Comparison of ENCODE assay signal across 8 cellular contexts in the genomic region with DNA sequence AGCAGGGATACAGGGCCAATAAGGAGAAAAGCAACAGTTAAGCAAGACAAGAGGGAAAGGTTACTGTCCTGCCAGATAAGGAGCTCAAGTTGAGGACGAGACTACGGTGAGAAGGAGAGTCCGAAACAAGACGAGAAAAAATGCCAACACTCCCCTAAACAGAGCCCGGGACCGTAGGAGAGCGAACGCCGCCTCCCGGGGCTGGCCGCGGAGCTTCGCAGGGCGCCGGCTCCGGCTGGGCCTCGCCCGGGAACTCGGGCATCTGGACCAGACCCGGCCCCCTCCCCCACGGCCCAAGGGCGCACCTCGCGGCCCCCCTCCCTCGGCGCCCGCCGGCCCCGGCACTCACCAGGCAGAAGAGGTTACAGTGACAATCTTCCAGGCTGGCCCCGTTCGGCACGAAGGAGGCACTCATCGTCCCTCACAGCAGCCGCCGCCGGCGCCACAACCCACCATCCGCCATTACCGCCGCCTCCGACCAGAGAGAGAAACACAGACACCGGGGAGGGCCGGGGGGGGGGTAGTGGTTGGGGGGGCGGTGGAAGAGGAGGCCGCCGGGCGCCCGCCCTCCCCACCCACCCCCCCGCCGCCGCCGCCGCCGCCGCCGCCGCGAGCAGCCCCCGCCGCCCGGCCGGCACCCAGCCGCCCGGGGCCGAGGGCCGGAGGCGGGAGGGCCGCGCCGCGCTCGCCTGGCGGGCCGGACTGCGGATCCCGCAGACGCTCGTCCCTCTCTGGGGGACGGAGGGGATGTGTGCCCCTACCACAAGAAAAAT. TPM values are rescaled to one million over a fixed set of nuclear protein-coding genes. Genes with fewer than 3 reads are reported as not detected.
A peak's percentile ranks its signal among the peaks of the same experiment; 100 is the strongest.
DNase-seq lines count a peak whose midpoint lies in the region; ATAC-seq and TF ChIP-seq lines count a peak whose summit lies in the region.

A gene with protein sequence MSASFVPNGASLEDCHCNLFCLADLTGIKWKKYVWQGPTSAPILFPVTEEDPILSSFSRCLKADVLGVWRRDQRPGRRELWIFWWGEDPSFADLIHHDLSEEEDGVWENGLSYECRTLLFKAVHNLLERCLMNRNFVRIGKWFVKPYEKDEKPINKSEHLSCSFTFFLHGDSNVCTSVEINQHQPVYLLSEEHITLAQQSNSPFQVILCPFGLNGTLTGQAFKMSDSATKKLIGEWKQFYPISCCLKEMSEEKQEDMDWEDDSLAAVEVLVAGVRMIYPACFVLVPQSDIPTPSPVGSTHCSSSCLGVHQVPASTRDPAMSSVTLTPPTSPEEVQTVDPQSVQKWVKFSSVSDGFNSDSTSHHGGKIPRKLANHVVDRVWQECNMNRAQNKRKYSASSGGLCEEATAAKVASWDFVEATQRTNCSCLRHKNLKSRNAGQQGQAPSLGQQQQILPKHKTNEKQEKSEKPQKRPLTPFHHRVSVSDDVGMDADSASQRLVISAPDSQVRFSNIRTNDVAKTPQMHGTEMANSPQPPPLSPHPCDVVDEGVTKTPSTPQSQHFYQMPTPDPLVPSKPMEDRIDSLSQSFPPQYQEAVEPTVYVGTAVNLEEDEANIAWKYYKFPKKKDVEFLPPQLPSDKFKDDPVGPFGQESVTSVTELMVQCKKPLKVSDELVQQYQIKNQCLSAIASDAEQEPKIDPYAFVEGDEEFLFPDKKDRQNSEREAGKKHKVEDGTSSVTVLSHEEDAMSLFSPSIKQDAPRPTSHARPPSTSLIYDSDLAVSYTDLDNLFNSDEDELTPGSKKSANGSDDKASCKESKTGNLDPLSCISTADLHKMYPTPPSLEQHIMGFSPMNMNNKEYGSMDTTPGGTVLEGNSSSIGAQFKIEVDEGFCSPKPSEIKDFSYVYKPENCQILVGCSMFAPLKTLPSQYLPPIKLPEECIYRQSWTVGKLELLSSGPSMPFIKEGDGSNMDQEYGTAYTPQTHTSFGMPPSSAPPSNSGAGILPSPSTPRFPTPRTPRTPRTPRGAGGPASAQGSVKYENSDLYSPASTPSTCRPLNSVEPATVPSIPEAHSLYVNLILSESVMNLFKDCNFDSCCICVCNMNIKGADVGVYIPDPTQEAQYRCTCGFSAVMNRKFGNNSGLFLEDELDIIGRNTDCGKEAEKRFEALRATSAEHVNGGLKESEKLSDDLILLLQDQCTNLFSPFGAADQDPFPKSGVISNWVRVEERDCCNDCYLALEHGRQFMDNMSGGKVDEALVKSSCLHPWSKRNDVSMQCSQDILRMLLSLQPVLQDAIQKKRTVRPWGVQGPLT (N-terminal part only) (minus strand): TSS at position 488 of the 773 bp plus-strand sequence. CDS start 73 bp downstream, at position 415.

- H3K27ac ChIP-seq in 22Rv1 (peak within 1 kb of the TSS; percentile 93), HUES64 (ENCODE audit: low read depth, low read length) (peak within 1 kb of the TSS; percentile 98), hepatocyte (peak within 1 kb of the TSS; percentile 99)

- H3K4me3 ChIP-seq in HUES64 (ENCODE audit: low read length) (peak within 1 kb of the TSS; percentile 91), astrocyte of the cerebellum (ENCODE audit: low read depth, low read length) (peak within 1 kb of the TSS; percentile 93), hepatocyte (peak within 1 kb of the TSS; percentile 76)

- peaks cover 50% of the 10 kb centered on the region for H4K20me1 ChIP-seq in hepatocyte (ENCODE audit: insufficient read depth, poor library complexity, severe bottlenecking)

- H3K36me3 ChIP-seq in HUES64 (ENCODE audit: insufficient read depth, low read length) (peaks cover 26% of the 10 kb centered on the region), hepatocyte (replicated peaks; ENCODE audit: insufficient read depth, low read depth) (no peaks in the 10 kb centered on the region)

- TF ChIP-seq CTCF in 22Rv1 (IDR thresholded peaks at IDR 0.05) (no peak), astrocyte of the cerebellum (IDR thresholded peaks at IDR 0.05; ENCODE audit: low read depth, low read length, missing control alignments) (no peak), hepatocyte (IDR thresholded peaks at IDR 0.05; ENCODE audit: poor library complexity) (no peak)

- peaks cover 53% of the 10 kb centered on the region for H3K79me2 ChIP-seq in hepatocyte

- H3K4me1 ChIP-seq in HUES64 (ENCODE audit: insufficient read depth, low read length) (peaks cover 22% of the 10 kb centered on the region), hepatocyte (ENCODE audit: insufficient read depth) (peaks cover 15% of the 10 kb centered on the region)

- peak; percentile 80 for DNase-seq in T1000 (lab: John Stamatoyannopoulos, UW)
- no peak for DNase-seq in astrocyte of the cerebellum (ENCODE audit: low read depth)
- DNase-seq in hepatocyte (ENCODE audit: low spot score): peak; percentile 81
- peak; percentile 61 for DNase-seq in retina

- H3K9me2 ChIP-seq in hepatocyte (replicated peaks; ENCODE audit: insufficient read depth): no peaks in the 10 kb centered on the region

- H3K27me3 ChIP-seq in HUES64 (ENCODE audit: insufficient read depth, low read length) (no peaks in the 10 kb centered on the region), hepatocyte (no peaks in the 10 kb centered on the region)

- H3K9ac ChIP-seq in HUES64 (ENCODE audit: low read depth, low read length): peak within 1 kb of the TSS; percentile 98

- H3K9me3 ChIP-seq in HUES64 (ENCODE audit: insufficient read depth, low read depth, low read length) (no peaks in the 10 kb centered on the region), hepatocyte (ENCODE audit: low read depth) (no peaks in the 10 kb centered on the region)

- H3K4me2 ChIP-seq in hepatocyte: peak within 1 kb of the TSS; percentile 86

- peak within 1 kb of the TSS; percentile 76 for H2AFZ ChIP-seq in hepatocyte

- peak; percentile 27 for ATAC-seq in GM18511 (IDR thresholded peaks at IDR 0.05; ENCODE audit: unreplicated experiment)
- ATAC-seq in GM18858 (IDR thresholded peaks at IDR 0.05; ENCODE audit: unreplicated experiment): no peak

- WGBS in HUES64: under 1% methylated on average over 52 of the region's 79 CpGs
- 1% methylated on average over 26 of the region's 79 CpGs for WGBS in hepatocyte (ENCODE audit: low lambda C conversion rate, missing lambda C conversion rate)

- in situ Hi-C loops in astrocyte of the cerebellum (cut with HindIII; ENCODE audit: low sequenced_read_pairs): no loop called here

RNA-seq across cellular contexts. Expression of the gene that starts here (rescaled TPM):
- polyA plus RNA-seq in HUES64 (2013, experiment 1 of 2): 19.8 TPM
- polyA plus RNA-seq in HUES64 (2013, experiment 2 of 2): 20.2 TPM
- 49.7 and 51.2 TPM in 2 replicates for total RNA-seq in hepatocyte
- polyA plus RNA-seq in hepatocyte: 4.7 and 6.6 TPM in 2 replicates
